17 cellular contexts compared by ENCODE assay signal in the genomic region with DNA sequence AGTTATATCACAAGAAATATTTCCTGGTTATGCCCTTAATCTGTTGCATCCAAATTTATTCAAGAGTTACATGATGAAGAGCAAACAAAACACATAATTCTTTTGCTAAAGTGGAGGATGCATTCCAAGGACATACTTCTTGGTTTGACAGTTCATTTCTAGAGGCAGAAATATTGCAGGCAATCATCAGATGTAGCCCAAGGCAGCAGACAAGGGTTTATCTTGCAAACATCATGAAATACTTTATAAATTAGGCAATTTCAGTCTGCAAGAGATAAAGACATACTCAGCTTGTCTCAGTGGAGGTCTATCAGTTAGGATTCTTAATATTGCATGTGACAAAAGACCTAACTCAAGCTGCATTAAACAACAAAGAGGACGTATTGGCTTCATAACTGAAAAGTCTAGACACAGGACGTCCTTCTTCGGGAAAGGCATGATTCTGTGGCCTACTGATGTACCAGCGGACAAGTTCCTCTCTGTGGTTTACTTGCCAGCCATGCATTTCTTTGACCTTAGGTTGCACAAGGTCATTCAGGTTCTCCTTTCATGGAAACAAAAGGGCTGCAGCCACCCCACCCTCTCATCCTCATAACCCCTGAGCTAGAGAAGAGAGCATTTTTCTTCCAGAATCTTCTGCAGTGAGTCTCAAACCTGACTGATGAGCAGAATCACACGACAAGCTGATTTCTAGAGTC.
"Had no signal": no experiment of that assay in that cellular context is flagged by ENCODE, and none has a peak within 500 bp of the region (broad histone marks: within the 10 kb centered on the region; RNA-seq: fewer than 3 reads in every experiment).

No MANE protein-coding gene starts in this region.

- DNase-seq: activated CD4-positive, alpha-beta T cell treated with anti-CD3 and anti-CD28 coated beads, Interleukin-2, amount 10 ng/mL, durations not matched to agents 24 days and 14 days; activated CD4-positive, CD25-positive, alpha-beta regulatory T cell; activated CD8-positive, alpha-beta memory T cell treated with anti-CD3 and anti-CD28 coated beads, Interleukin-2, amount 50 U/mL, for 48 hours; activated gamma-delta T cell treated with Interleukin-2 at 50 U/mL for 16 hours; activated naive CD8-positive, alpha-beta T cell treated with anti-CD3 and anti-CD28 coated beads, Interleukin-2, amount 10 ng/mL, durations not matched to agents 7 days and 5 days; aorta; cortex of kidney; effector CD4-positive, alpha-beta T cell; esophagus squamous epithelium; islet precursor cell; mammary epithelial cell; naive B cell; sigmoid colon; spleen had no signal

- H3K27ac ChIP-seq: esophagus squamous epithelium, hepatocyte, parathyroid adenoma, sigmoid colon, spleen had no signal

- ATAC-seq: left lobe of liver had no signal

- H3K27me3 ChIP-seq: esophagus squamous epithelium, hepatocyte, sigmoid colon had no signal

- H3K9me3 ChIP-seq: esophagus squamous epithelium, sigmoid colon, spleen had no signal

- H3K36me3 ChIP-seq: esophagus squamous epithelium, sigmoid colon, spleen had no signal

- H3K4me3 ChIP-seq: esophagus squamous epithelium, hepatocyte, sigmoid colon, spleen had no signal

- H3K4me1 ChIP-seq: parathyroid adenoma, sigmoid colon had no signal
